7 cellular contexts compared by ENCODE assay signal in the genomic region with DNA sequence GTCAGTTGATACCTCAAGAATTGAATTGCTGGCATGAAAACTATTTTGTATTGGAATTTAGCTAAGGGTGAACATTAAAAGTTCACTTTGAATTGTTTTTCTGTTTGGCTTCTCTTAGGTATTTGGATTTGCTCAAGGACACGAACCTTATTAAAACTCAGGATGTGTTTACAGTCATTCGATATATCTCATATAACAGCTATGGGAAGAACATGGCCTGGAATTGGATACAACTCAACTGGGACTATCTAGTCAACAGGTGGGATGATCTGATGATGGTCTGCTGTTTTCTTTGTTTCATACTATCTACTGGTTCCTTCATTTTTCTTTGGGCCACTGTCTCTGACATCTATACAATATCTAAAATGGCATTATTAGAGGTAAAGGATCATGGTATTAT.
"Had no signal": no experiment of that assay in that cellular context is flagged by ENCODE, and none has a peak within 500 bp of the region (broad histone marks: within the 10 kb centered on the region; RNA-seq: fewer than 3 reads in every experiment).

No MANE protein-coding gene starts in this region.

- H3K27ac ChIP-seq: HL-60, KMS-11 had no signal

- DNase-seq: IMR-90, KBM-7, KG1 had no signal

- H3K4me3 ChIP-seq: K562 had no signal

- ATAC-seq: HepG2, K562 had no signal
